ENCODE assay signal across 9 cellular contexts in the genomic region with DNA sequence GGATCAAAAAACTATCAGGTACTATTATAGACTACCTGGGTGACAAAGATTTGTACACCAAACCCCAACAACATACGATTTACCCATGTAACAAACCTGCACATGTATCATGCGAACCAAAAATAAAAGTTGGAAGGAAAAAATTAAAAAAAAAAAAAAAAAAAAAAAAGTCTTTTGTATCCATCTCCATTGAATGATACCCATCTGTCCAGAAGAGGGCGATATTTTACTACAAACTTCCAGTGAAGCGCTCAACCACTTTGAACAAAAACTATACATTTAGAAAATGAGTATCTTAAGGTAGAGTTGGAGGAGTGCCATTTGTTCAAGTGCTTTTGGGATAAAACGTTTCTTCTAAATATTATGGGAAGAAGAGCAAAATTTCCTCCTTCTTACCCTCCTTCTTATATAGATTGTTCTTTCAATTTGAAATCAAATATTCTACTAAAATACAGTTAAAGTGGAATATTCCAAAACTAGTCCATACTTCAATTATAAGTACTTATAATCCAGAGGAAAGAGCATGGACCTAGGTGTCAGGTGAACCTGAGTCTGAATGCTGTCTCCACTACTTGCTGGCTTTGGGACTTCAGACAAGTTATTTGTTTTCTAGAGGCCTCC. TPM values are rescaled to one million over a fixed set of nuclear protein-coding genes. Genes with fewer than 3 reads are reported as not detected.
DNase-seq lines count a peak whose midpoint lies in the region; ATAC-seq and TF ChIP-seq lines count a peak whose summit lies in the region.
"Had no signal": no experiment of that assay in that cellular context is flagged by ENCODE, and none has a peak within 500 bp of the region (broad histone marks: within the 10 kb centered on the region; RNA-seq: fewer than 3 reads in every experiment).

No MANE protein-coding gene starts in this region.

- 6 to 14% (median 10%) methylated on average over 5 of the region's 5 CpGs for WGBS in stomach, 5 donors

- ATAC-seq in activated T-cell treated with anti-CD3 and anti-CD28 coated beads, Interleukin-2, amount 50 U/mL, for 72 hours (replicated peaks in 1 of 2) = peak; percentile 39 to 49
- peak; percentile 52 for ATAC-seq in left ventricle myocardium superior
- no peak for ATAC-seq in HG03521 (IDR thresholded peaks at IDR 0.05; ENCODE audit: unreplicated experiment)

- H3K27me3 Mint-ChIP-seq in activated T-cell treated with anti-CD3 and anti-CD28 coated beads, Interleukin-2, amount 50 U/mL, for 72 hours (ENCODE audit: low read depth) = no peaks in the 10 kb centered on the region
- peaks cover 5% of the 10 kb centered on the region for H3K27me3 Mint-ChIP-seq in activated T-cell treated with anti-CD3 and anti-CD28 coated beads, Interleukin-2, amount 50 U/mL, for 24 hours
- H3K27me3 Mint-ChIP-seq: stimulated activated naive CD8-positive, alpha-beta T cell treated with anti-CD3 and anti-CD28 coated beads, Interleukin-15, Interleukin-2, amounts not matched to agents 100 ng/mL and 50 ng/mL, for 24 hours had no signal

- TF ChIP-seq EP300 in stomach (IDR thresholded peaks at IDR 0.05) = no peak

- no peak overlapping the region for H3K4me3 ChIP-seq in WERI-Rb-1 (ENCODE audit: low read depth, low read length)
- H3K4me3 ChIP-seq in stomach = no peak overlapping the region

- no peak overlapping the region for H3K27ac Mint-ChIP-seq in activated T-cell treated with anti-CD3 and anti-CD28 coated beads, Interleukin-2, amount 50 U/mL, for 72 hours
- H3K27ac Mint-ChIP-seq in activated T-cell treated with anti-CD3 and anti-CD28 coated beads, Interleukin-2, amount 50 U/mL, for 24 hours = no peak overlapping the region
- H3K27ac Mint-ChIP-seq: stimulated activated naive CD8-positive, alpha-beta T cell treated with anti-CD3 and anti-CD28 coated beads, Interleukin-15, Interleukin-2, amounts not matched to agents 100 ng/mL and 50 ng/mL, for 24 hours had no signal

- DNase-seq in activated T-cell treated with anti-CD3 and anti-CD28 coated beads, Interleukin-2, amount 50 U/mL, for 72 hours = no peak
- DNase-seq in activated T-cell treated with anti-CD3 and anti-CD28 coated beads, Interleukin-2, amount 50 U/mL, for 24 hours = no peak
- DNase-seq in NCI-H1694 treated with DMSO at 0.1 percent for 48 hours (lab: John Stamatoyannopoulos, UW) (peak; percentile 38), WERI-Rb-1 (no peak), left ventricle myocardium superior (no peak), stomach (no peak), GOT3 (lab: John Stamatoyannopoulos, UW) (no peak)

- H3K4me1 ChIP-seq in stomach = no peaks in the 10 kb centered on the region

- no peak for TF ChIP-seq POLR2A in stomach (IDR thresholded peaks at IDR 0.05)

- no peaks in the 10 kb centered on the region for H3K36me3 Mint-ChIP-seq in activated T-cell treated with anti-CD3 and anti-CD28 coated beads, Interleukin-2, amount 50 U/mL, for 72 hours (ENCODE audit: insufficient read depth in 2 of 2)
- peaks cover 24% of the 10 kb centered on the region for H3K36me3 Mint-ChIP-seq in activated T-cell treated with anti-CD3 and anti-CD28 coated beads, Interleukin-2, amount 50 U/mL, for 24 hours (ENCODE audit: low read depth)

- intact Hi-C loops in left ventricle myocardium superior (cut with micrococcal nuclease) = loop anchor here (10.0 kb wide), 2 partner anchors 249 to 569 kb away; no protein-coding TSS in a partner anchor
- intact Hi-C loops in stomach (cut with DNase I; ENCODE audit: low total_unique reads) = loop anchor here (10.0 kb wide), 2 partner anchors 509 to 579 kb away; no protein-coding TSS in a partner anchor

- H3K27me3 ChIP-seq in WERI-Rb-1 (ENCODE audit: insufficient read depth, low read depth, severe bottlenecking) (no peaks in the 10 kb centered on the region), stomach (no peaks in the 10 kb centered on the region)

- peak overlapping the region; percentile 4; the same call in 1 of the 2 replicates for H3K27ac ChIP-seq in WERI-Rb-1
- H3K27ac ChIP-seq in stomach = no peak overlapping the region

- no peaks in the 10 kb centered on the region; the same call in 1 of the 2 replicates for H3K36me3 ChIP-seq in WERI-Rb-1
- no peaks in the 10 kb centered on the region for H3K36me3 ChIP-seq in stomach

- H3K9me3 ChIP-seq in WERI-Rb-1 (ENCODE audit: severe bottlenecking) = no peaks in the 10 kb centered on the region
- no peaks in the 10 kb centered on the region for H3K9me3 ChIP-seq in stomach

- no peaks in the 10 kb centered on the region for H3K9me3 Mint-ChIP-seq in activated T-cell treated with anti-CD3 and anti-CD28 coated beads, Interleukin-2, amount 50 U/mL, for 72 hours
- no peaks in the 10 kb centered on the region for H3K9me3 Mint-ChIP-seq in activated T-cell treated with anti-CD3 and anti-CD28 coated beads, Interleukin-2, amount 50 U/mL, for 24 hours
- H3K9me3 Mint-ChIP-seq: stimulated activated naive CD8-positive, alpha-beta T cell treated with anti-CD3 and anti-CD28 coated beads, Interleukin-15, Interleukin-2, amounts not matched to agents 100 ng/mL and 50 ng/mL, for 24 hours had no signal

- no peak for TF ChIP-seq CTCF in WERI-Rb-1 (IDR thresholded peaks at IDR 0.05; ENCODE audit: low read depth, low read length)
- TF ChIP-seq CTCF in stomach (IDR thresholded peaks at IDR 0.05) = peak in 4 of 7 experiments; percentile 45 to 74 (median 56)

- H3K4me3 Mint-ChIP-seq in activated T-cell treated with anti-CD3 and anti-CD28 coated beads, Interleukin-2, amount 50 U/mL, for 72 hours = no peak overlapping the region
- no peak overlapping the region for H3K4me3 Mint-ChIP-seq in activated T-cell treated with anti-CD3 and anti-CD28 coated beads, Interleukin-2, amount 50 U/mL, for 24 hours
- H3K4me3 Mint-ChIP-seq: stimulated activated naive CD8-positive, alpha-beta T cell treated with anti-CD3 and anti-CD28 coated beads, Interleukin-15, Interleukin-2, amounts not matched to agents 100 ng/mL and 50 ng/mL, for 24 hours had no signal

- no peaks in the 10 kb centered on the region for H3K4me1 Mint-ChIP-seq in activated T-cell treated with anti-CD3 and anti-CD28 coated beads, Interleukin-2, amount 50 U/mL, for 72 hours (ENCODE audit: low read depth)
- peaks cover 12% of the 10 kb centered on the region for H3K4me1 Mint-ChIP-seq in activated T-cell treated with anti-CD3 and anti-CD28 coated beads, Interleukin-2, amount 50 U/mL, for 24 hours (ENCODE audit: low read depth)

RNA-seq across cellular contexts. Expression of a gene that starts 23.3 kb away (rescaled TPM):
- total RNA-seq in activated T-cell treated with anti-CD3 and anti-CD28 coated beads, Interleukin-2, amount 50 U/mL, for 72 hours = 10 to 100 TPM; 31.4 to 40.8 TPM
- total RNA-seq in left ventricle myocardium superior (35.9 TPM), stomach (10 to 100 TPM in 4 of 5 donors, 1 to 10 TPM in 1; 1.2 to 47.7 (median 16.9) TPM)
- polyA plus RNA-seq in stomach = 10 to 100 TPM; 10.3 to 18.5 (median 11.0) TPM
